ENCODE assay signal across 8 cellular contexts in genomic region chr1:143936461-143937115, GRCh38. TPM values are rescaled to one million over a fixed set of nuclear protein-coding genes. Genes with fewer than 3 reads are reported as not detected.
DNase-seq lines count a peak whose midpoint lies in the region; ATAC-seq and TF ChIP-seq lines count a peak whose summit lies in the region.
"Not testable (repeated sequence)": the region's sequence is repeated elsewhere in the genome, so short reads cannot be mapped to it uniquely, and the experiment has no call there.

No MANE protein-coding gene starts in this region.

- not testable (repeated sequence) for H3K4me3 ChIP-seq in PC-3 (ENCODE audit: low read length); body of pancreas; heart left ventricle; osteoblast (ENCODE audit: insufficient read depth, low read length); stomach

- ATAC-seq in PC-3: peak; percentile 72
- peak; percentile 75 for ATAC-seq in body of pancreas
- peak in 3 of 4 donors; percentile 65 to 79 (median 71) for ATAC-seq in heart left ventricle

- POLR2A ChIA-PET in PC-3 (lab: Charles Lee; ENCODE audit: unreplicated experiment): not testable (repeated sequence)

- H3K9me3 ChIP-seq in PC-3 (ENCODE audit: low read length); body of pancreas; heart left ventricle; osteoblast (ENCODE audit: low read depth, low read length); stomach: not testable (repeated sequence)

- TF ChIP-seq CTCF in PC-3 (conservative IDR thresholded peaks at IDR 0.05; ENCODE audit: low read depth, low read length) (0 out of 2 replicates have a peak, but pooled peaks have one; percentile 20), body of pancreas (IDR thresholded peaks at IDR 0.05) (peak in 1 of 7 experiments; percentile 20), heart left ventricle (IDR thresholded peaks at IDR 0.05) (peak in 11 of 12 donors; percentile 16 to 60 (median 48)), osteoblast (IDR thresholded peaks at IDR 0.05; ENCODE audit: extremely low read depth, low read depth, low read length) (peak; percentile 11), stomach (IDR thresholded peaks at IDR 0.05) (peak in 2 of 7 experiments; percentile 15 to 42)

- BruUV-seq in PC-3 (replicated peaks; lab: Mats Ljungman, UMichigan): not testable (repeated sequence)

- H2AFZ ChIP-seq in PC-3 (ENCODE audit: low read length); osteoblast (ENCODE audit: low read length): not testable (repeated sequence)

- H3K4me1 ChIP-seq in PC-3 (ENCODE audit: insufficient read depth, low read length); body of pancreas; heart left ventricle; osteoblast (ENCODE audit: insufficient read depth, low read length); stomach: not testable (repeated sequence)

- not testable (repeated sequence) for H4K20me1 ChIP-seq in PC-3 (ENCODE audit: low read length); osteoblast (ENCODE audit: insufficient read depth, low read length)

- H3K4me2 ChIP-seq in PC-3 (ENCODE audit: low read length); osteoblast (ENCODE audit: insufficient read depth, low read length): not testable (repeated sequence)

- H3F3A ChIP-seq in PC-3 (ENCODE audit: low read length, unreplicated experiment): not testable (repeated sequence)

- TF ChIP-seq POLR2A in body of pancreas (IDR thresholded peaks at IDR 0.05); heart left ventricle (IDR thresholded peaks at IDR 0.05); stomach (IDR thresholded peaks at IDR 0.05): not testable (repeated sequence)

- DNase-seq in DMS153 (lab: John Stamatoyannopoulos, UW) (peak; percentile 24), KBM-7 (peak; percentile 40), body of pancreas (peak; percentile 55 to 67 (median 60)), heart left ventricle (peak in 4 of 5 donors; percentile 13 to 47 (median 25)), stomach (peak; percentile 62)
- not testable (repeated sequence) for DNase-seq in PC-3; osteoblast (ENCODE audit: insufficient read length, low spot score, missing footprints)
- DNase-seq in activated CD4-positive, alpha-beta T cell treated with anti-CD3 and anti-CD28 coated beads, Interleukin-2, amount 50 U/mL, for 24 hours (ENCODE audit: low read depth in 1 of 2, low spot score in 1 of 2): peak; percentile 0 to 21

- CTCF ChIA-PET in PC-3 (lab: Charles Lee): not testable (repeated sequence)

- H3K27ac ChIP-seq in PC-3 (ENCODE audit: low read length); body of pancreas; heart left ventricle; osteoblast (ENCODE audit: low read depth, low read length); stomach: not testable (repeated sequence)

- H3K27me3 ChIP-seq in PC-3 (ENCODE audit: low read length); body of pancreas; heart left ventricle; osteoblast (ENCODE audit: insufficient read depth, low read length); stomach: not testable (repeated sequence)

- in situ Hi-C loops in KBM-7 (cut with MboI; ENCODE audit: low pct_unique_long_range_greater_than_20kb, low sequenced_read_pairs): not testable (repeated sequence)

- intact Hi-C loops in PC-3 (cut with micrococcal nuclease); body of pancreas (cut with DNase I); heart left ventricle (cut with DNase I); stomach (cut with DNase I; ENCODE audit: low total_unique reads): not testable (repeated sequence)

- H3K9me2 ChIP-seq in PC-3 (replicated peaks; ENCODE audit: low read length): not testable (repeated sequence)

- not testable (repeated sequence) for H3K9ac ChIP-seq in PC-3 (ENCODE audit: low read length)

- 0% methylated on average over 2 of the region's 8 CpGs for WGBS in body of pancreas, 2 donors
- 0 to 16% (median 2%) methylated on average over 2 to 4 of the region's 8 CpGs for WGBS in heart left ventricle, 4 donors
- WGBS in stomach, 5 donors: 0 to 30% (median 11%) methylated on average over 2 to 3 of the region's 8 CpGs

- not testable (repeated sequence) for H3K79me2 ChIP-seq in PC-3 (ENCODE audit: low read length); osteoblast (ENCODE audit: insufficient read depth, low read length)

- TF ChIP-seq EP300 in stomach (IDR thresholded peaks at IDR 0.05): not testable (repeated sequence)

- H3K36me3 ChIP-seq in PC-3 (ENCODE audit: low read depth, low read length); body of pancreas (replicated peaks in 1 of 2; ENCODE audit: insufficient read depth in 1 of 2, low read depth in 2 of 2); heart left ventricle; osteoblast (ENCODE audit: insufficient read depth, low read length); stomach: not testable (repeated sequence)

RNA-seq across cellular contexts. Expression of gene FAM72C, which starts 35.2 kb away (rescaled TPM):
- total RNA-seq in PC-3 (2014; rRNA removed) (4.3 and 7.3 TPM in 2 replicates), body of pancreas (under 1 TPM in 1 of 2 donors, not detected in 1; 0.52 TPM), heart left ventricle (under 1 TPM in 4 of 9 donors, not detected in 5; 0.15 to 0.75 (median 0.34) TPM), osteoblast (0.36 and 0.59 TPM in 2 replicates), stomach (1 to 10 TPM in 2 of 5 donors, not detected in 3; 1.8 to 2.3 TPM)
- polyA plus RNA-seq in heart left ventricle (under 1 TPM; 0.08 to 0.10 TPM), stomach (1 to 10 TPM in 1 of 3 donors, under 1 TPM in 1, not detected in 1; 0.19 to 1.0 TPM)
